Comparison of ENCODE assay signal across 7 cellular contexts in genomic region chr13:30307966-30308290, GRCh38. TPM values are rescaled to one million over a fixed set of nuclear protein-coding genes. Genes with fewer than 3 reads are reported as not detected.
DNase-seq lines count a peak whose midpoint lies in the region; ATAC-seq and TF ChIP-seq lines count a peak whose summit lies in the region.

No MANE protein-coding gene starts in this region.

- H3K9me2 ChIP-seq in hepatocyte (replicated peaks; ENCODE audit: insufficient read depth) = no peaks in the 10 kb centered on the region

- H3K4me1 Mint-ChIP-seq in HFFc6 (ENCODE audit: low read depth) (peaks cover 52% of the 10 kb centered on the region), WTC11 (peaks cover 36% of the 10 kb centered on the region)
- peaks cover 32% of the 10 kb centered on the region for H3K4me1 Mint-ChIP-seq in stimulated activated effector memory CD8-positive, alpha-beta T cell treated with anti-CD3 and anti-CD28 coated beads, Interleukin-12 subunit alpha, Interleukin-12 subunit beta, amount 100 ng/mL, for 72 hours

- no peaks in the 10 kb centered on the region for H3K36me3 ChIP-seq in hepatocyte (replicated peaks; ENCODE audit: insufficient read depth, low read depth)

- no peak for TF ChIP-seq CTCF in HFFc6 (IDR thresholded peaks at IDR 0.05)
- TF ChIP-seq CTCF in WTC11 (IDR thresholded peaks at IDR 0.05) = no peak
- TF ChIP-seq CTCF in hepatocyte (IDR thresholded peaks at IDR 0.05; ENCODE audit: poor library complexity) = no peak

- H3K9me3 ChIP-seq in hepatocyte (ENCODE audit: low read depth) = no peaks in the 10 kb centered on the region

- ATAC-seq in WTC11 (no peak), GM21825 (IDR thresholded peaks at IDR 0.05; ENCODE audit: unreplicated experiment) (no peak), GM21390 (IDR thresholded peaks at IDR 0.05; ENCODE audit: unreplicated experiment) (no peak)
- ATAC-seq in stimulated activated effector memory CD8-positive, alpha-beta T cell treated with anti-CD3 and anti-CD28 coated beads, Interleukin-12 subunit alpha, Interleukin-12 subunit beta, amount 100 ng/mL, for 72 hours = no peak

- H3K27ac ChIP-seq in hepatocyte = peak overlapping the region; percentile 86

- peak overlapping the region; percentile 99 for H2AFZ ChIP-seq in hepatocyte

- WGBS in hepatocyte (ENCODE audit: low lambda C conversion rate, missing lambda C conversion rate) = 27% methylated on average over 8 of the region's 8 CpGs

- H3K4me1 ChIP-seq in hepatocyte (ENCODE audit: insufficient read depth) = no peaks in the 10 kb centered on the region

- POLR2A ChIA-PET in WTC11 (lab: Charles Lee) = interaction anchor here (0.5 kb wide), 1 partner anchor 18 kb away, joined by 3 read pairs; no protein-coding TSS in a partner anchor

- H3K27me3 ChIP-seq in hepatocyte = no peaks in the 10 kb centered on the region

- H3K4me3 Mint-ChIP-seq in HFFc6 (peak overlapping the region; percentile 92), WTC11 (peak overlapping the region; percentile 80)
- H3K4me3 Mint-ChIP-seq in stimulated activated effector memory CD8-positive, alpha-beta T cell treated with anti-CD3 and anti-CD28 coated beads, Interleukin-12 subunit alpha, Interleukin-12 subunit beta, amount 100 ng/mL, for 72 hours = peak overlapping the region; percentile 77

- no peaks in the 10 kb centered on the region for H3K9me3 Mint-ChIP-seq in HFFc6
- H3K9me3 Mint-ChIP-seq in WTC11 = no peaks in the 10 kb centered on the region
- H3K9me3 Mint-ChIP-seq in stimulated activated effector memory CD8-positive, alpha-beta T cell treated with anti-CD3 and anti-CD28 coated beads, Interleukin-12 subunit alpha, Interleukin-12 subunit beta, amount 100 ng/mL, for 72 hours = no peaks in the 10 kb centered on the region

- H4K20me1 ChIP-seq in hepatocyte (ENCODE audit: insufficient read depth, poor library complexity, severe bottlenecking) = no peaks in the 10 kb centered on the region

- DNase-seq in HFFc6 (no peak), WTC11 (ENCODE audit: low spot score) (no peak), hepatocyte (ENCODE audit: low spot score) (no peak), NCI-H510A (lab: John Stamatoyannopoulos, UW) (no peak)
- no peak for DNase-seq in stimulated activated effector memory CD8-positive, alpha-beta T cell treated with anti-CD3 and anti-CD28 coated beads, Interleukin-12 subunit alpha, Interleukin-12 subunit beta, amount 100 ng/mL, for 72 hours (ENCODE audit: low spot score in 2 of 2)

- H3K27ac Mint-ChIP-seq in HFFc6 = peak overlapping the region; percentile 67
- H3K27ac Mint-ChIP-seq in WTC11 = no peak overlapping the region
- no peak overlapping the region for H3K27ac Mint-ChIP-seq in stimulated activated effector memory CD8-positive, alpha-beta T cell treated with anti-CD3 and anti-CD28 coated beads, Interleukin-12 subunit alpha, Interleukin-12 subunit beta, amount 100 ng/mL, for 72 hours

- H3K27me3 Mint-ChIP-seq in HFFc6 (ENCODE audit: insufficient read depth) (peaks cover 1% of the 10 kb centered on the region; the same call in 1 of the 2 replicates), WTC11 (ENCODE audit: low read depth) (no peaks in the 10 kb centered on the region)

- H3K36me3 Mint-ChIP-seq in HFFc6 (ENCODE audit: low read depth) (peaks cover 12% of the 10 kb centered on the region), WTC11 (no peaks in the 10 kb centered on the region)
- no peaks in the 10 kb centered on the region for H3K36me3 Mint-ChIP-seq in stimulated activated effector memory CD8-positive, alpha-beta T cell treated with anti-CD3 and anti-CD28 coated beads, Interleukin-12 subunit alpha, Interleukin-12 subunit beta, amount 100 ng/mL, for 72 hours

- H3K79me2 ChIP-seq in hepatocyte = peaks cover 35% of the 10 kb centered on the region

- H3K4me3 ChIP-seq in hepatocyte = peak overlapping the region; percentile 99

- peak overlapping the region; percentile 94 for H3K4me2 ChIP-seq in hepatocyte

- CTCF ChIA-PET in WTC11 (lab: Charles Lee) = interaction anchor here (0.9 to 3.0 kb wide), 4 partner anchors 10 to 175 kb away, joined by 3 to 26 read pairs (median 4); no protein-coding TSS in a partner anchor

TF ChIP-seq in WTC11, 78 proteins besides CTCF, POLR2A, EP300 and RAD21 (continues in another document):
- TF ChIP-seq ZNF396 (CRISPR knock-in tag; IDR thresholded peaks at IDR 0.05; ENCODE audit: borderline replicate concordance) (no peak), ESRRA (CRISPR knock-in tag; IDR thresholded peaks at IDR 0.05; ENCODE audit: borderline replicate concordance) (no peak), CREB1 (CRISPR knock-in tag; IDR thresholded peaks at IDR 0.05) (no peak), HMGXB4 (CRISPR knock-in tag; IDR thresholded peaks at IDR 0.05) (no peak), NR2C2 (CRISPR knock-in tag; IDR thresholded peaks at IDR 0.05) (no peak), IRF2 (CRISPR knock-in tag; IDR thresholded peaks at IDR 0.05; ENCODE audit: borderline replicate concordance, low read depth) (no peak), CBFB (CRISPR knock-in tag; IDR thresholded peaks at IDR 0.05; ENCODE audit: low read depth) (no peak), IRF1 (CRISPR knock-in tag; IDR thresholded peaks at IDR 0.05) (no peak), NFE2L1 (CRISPR knock-in tag; IDR thresholded peaks at IDR 0.05) (no peak), CDX4 (CRISPR knock-in tag; IDR thresholded peaks at IDR 0.05; ENCODE audit: borderline replicate concordance) (no peak), ELF4 (CRISPR knock-in tag; IDR thresholded peaks at IDR 0.05; ENCODE audit: low read depth) (no peak), FOXP4 (CRISPR knock-in tag; IDR thresholded peaks at IDR 0.05) (no peak)

RNA-seq across cellular contexts. Expression of gene KATNAL1, which starts 0.6 kb away (rescaled TPM):
- 10 to 100 TPM; 48.2 to 71.4 (median 61.2) TPM for total RNA-seq in HFFc6 (2021; fragmentation: NEBNext Ultra II Directional; extraction: Animal tissue kit (Norgen Biotek cat#: 25700))
- total RNA-seq in WTC11 (2021) (13.2 to 14.2 TPM (median 13.4 TPM) in 3 replicates), hepatocyte (9.4 and 9.8 TPM in 2 replicates)
- polyA plus RNA-seq in hepatocyte = 2.1 and 2.4 TPM in 2 replicates
